Comparison of ENCODE assay signal across 21 cellular contexts in the genomic region with DNA sequence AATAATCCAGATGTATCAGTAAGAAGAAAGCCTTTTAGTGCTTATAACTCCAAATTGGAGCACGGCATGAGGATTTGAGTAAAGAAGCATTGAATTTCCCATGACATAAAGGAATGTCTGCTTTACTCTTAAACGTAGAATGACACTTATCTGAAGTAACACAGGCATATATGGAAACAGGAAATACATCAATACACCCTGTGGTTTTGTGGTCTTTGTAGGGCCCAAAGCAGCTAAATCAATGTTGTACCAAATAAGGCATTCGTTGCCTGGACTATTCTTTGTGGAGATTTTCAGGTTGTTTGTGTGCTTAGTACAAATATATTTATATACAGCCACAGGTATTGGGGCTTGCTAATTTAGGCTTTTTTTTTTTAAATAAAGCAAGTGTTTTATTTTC.
DNase-seq lines count a peak whose midpoint lies in the region; ATAC-seq and TF ChIP-seq lines count a peak whose summit lies in the region.
"Had no signal": no experiment of that assay in that cellular context is flagged by ENCODE, and none has a peak within 500 bp of the region (broad histone marks: within the 10 kb centered on the region; RNA-seq: fewer than 3 reads in every experiment).

No MANE protein-coding gene starts in this region.

- DNase-seq in GM12865 (ENCODE audit: low read depth) (peak; percentile 27), NOMO-1 treated with DMSO at 0.1 percent for 48 hours (lab: John Stamatoyannopoulos, UW; ENCODE audit: unreplicated experiment) (peak; percentile 28), cardiac fibroblast (ENCODE audit: low read depth in 2 of 2) (peak; percentile 17 to 50), GM19240 (ENCODE audit: insufficient read length, low spot score) (no peak), glomerular visceral epithelial cell (ENCODE audit: extremely low spot score) (no peak), Right ventricle myocardium inferior (ENCODE audit: missing footprints) (no peak)
- DNase-seq: activated CD4-positive, alpha-beta T cell treated with anti-CD3 and anti-CD28 coated beads for 4 hours; CD4-positive, CD25-positive, alpha-beta regulatory T cell; cortex of kidney; immature natural killer cell; left ventricle myocardium superior; NCI-H1105; NCI-H2107; NCI-H510A; posterior cingulate gyrus; SW 1271 had no signal

- TF ChIP-seq CTCF in GM12865 (IDR thresholded peaks at IDR 0.05; ENCODE audit: insufficient read depth, low read depth, low read length, missing control alignments) = no peak
- no peak for TF ChIP-seq CTCF in cardiac fibroblast (IDR thresholded peaks at IDR 0.05; ENCODE audit: low read depth, low read length)

- H3K4me3 ChIP-seq in GM12865 (ENCODE audit: low read depth, low read length) (no peak overlapping the region), cardiac fibroblast (replicated peaks in 1 of 2; ENCODE audit: low read depth in 2 of 2, low read length in 2 of 2) (no peak overlapping the region)
- H3K4me3 ChIP-seq: breast epithelium, K562 had no signal

- intact Hi-C loops in Right ventricle myocardium inferior (cut with DNase I) = no loop called here

- ATAC-seq in HG03342 (IDR thresholded peaks at IDR 0.05; ENCODE audit: unreplicated experiment) (peak; percentile 79), HG02840 (IDR thresholded peaks at IDR 0.05; ENCODE audit: low FRiP score, unreplicated experiment) (no peak), Right ventricle myocardium inferior (no peak)
- ATAC-seq: K562; left ventricle myocardium superior; stimulated activated effector memory CD8-positive, alpha-beta T cell treated with anti-CD3 and anti-CD28 coated beads, Interleukin-12 subunit alpha, Interleukin-12 subunit beta, amount 100 ng/mL, for 72 hours had no signal

Comparison
In these comparisons a context has a peak if more than half of its experiments do, and no peak if none do; other contexts are left out.
1. DNase-seq: peak in GM12865 (single experiment), NOMO-1 treated with DMSO at 0.1 percent for 48 hours (single experiment) and cardiac fibroblast (2 of 2); none in GM19240 (single experiment), glomerular visceral epithelial cell (single experiment) and Right ventricle myocardium inferior (single experiment).